ENCODE assay signal across 2 cellular contexts in the genomic region with DNA sequence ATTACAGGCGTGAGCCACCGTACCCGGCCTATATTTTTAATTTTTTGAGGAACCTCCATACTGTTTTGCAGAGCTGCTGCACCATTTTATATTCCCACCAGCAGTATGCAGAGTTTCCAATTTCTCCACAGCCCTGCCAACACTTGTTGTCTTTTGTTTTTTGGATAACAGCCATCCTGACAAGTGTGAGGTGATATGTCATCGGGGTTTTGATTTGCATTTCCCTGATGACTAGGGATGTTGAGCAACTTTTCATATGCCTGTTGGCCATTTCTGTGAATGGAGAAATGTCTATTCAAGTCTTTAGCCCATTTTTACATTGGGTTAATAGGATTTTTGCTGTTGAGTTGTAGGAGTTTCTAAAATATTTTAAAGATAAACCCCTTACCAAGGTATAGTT.
A peak's percentile ranks its signal among the peaks of the same experiment; 100 is the strongest.
TF ChIP-seq lines count a peak whose summit lies in the region.

No MANE protein-coding gene starts in this region.

TF ChIP-seq in IMR-90, 13 proteins besides CTCF, POLR2A, EP300 and RAD21:
- TF ChIP-seq CEBPB (IDR thresholded peaks at IDR 0.05; ENCODE audit: low read depth, low read length) (peak; percentile 92), MAFK (IDR thresholded peaks at IDR 0.05; ENCODE audit: low read depth, low read length) (no peak), NFE2L2 (IDR thresholded peaks at IDR 0.05; ENCODE audit: low read depth, low read length) (no peak), MXI1 (IDR thresholded peaks at IDR 0.05; ENCODE audit: borderline replicate concordance, low read depth, low read length) (no peak)

TF ChIP-seq in K562, 482 proteins besides CTCF, POLR2A, EP300 and RAD21:
- TF ChIP-seq, protein P1, sequence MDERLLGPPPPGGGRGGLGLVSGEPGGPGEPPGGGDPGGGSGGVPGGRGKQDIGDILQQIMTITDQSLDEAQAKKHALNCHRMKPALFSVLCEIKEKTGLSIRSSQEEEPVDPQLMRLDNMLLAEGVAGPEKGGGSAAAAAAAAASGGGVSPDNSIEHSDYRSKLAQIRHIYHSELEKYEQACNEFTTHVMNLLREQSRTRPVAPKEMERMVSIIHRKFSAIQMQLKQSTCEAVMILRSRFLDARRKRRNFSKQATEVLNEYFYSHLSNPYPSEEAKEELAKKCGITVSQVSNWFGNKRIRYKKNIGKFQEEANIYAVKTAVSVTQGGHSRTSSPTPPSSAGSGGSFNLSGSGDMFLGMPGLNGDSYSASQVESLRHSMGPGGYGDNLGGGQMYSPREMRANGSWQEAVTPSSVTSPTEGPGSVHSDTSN (CRISPR knock-in tag; IDR thresholded peaks at IDR 0.05; ENCODE audit: low read depth): no peak
- TF ChIP-seq, protein P1 (tag; conservative IDR thresholded peaks at IDR 0.05; ENCODE audit: low read depth): peak; percentile 82
- no peak for TF ChIP-seq GTF2F1 (IDR thresholded peaks at IDR 0.05; ENCODE audit: low read depth, low read length)
- TF ChIP-seq BRF1 (IDR thresholded peaks at IDR 0.05; ENCODE audit: borderline replicate concordance, extremely low read depth, insufficient read length): no peak
- no peak for TF ChIP-seq CEBPG (CRISPR knock-in tag; IDR thresholded peaks at IDR 0.05)
- peak in 1 of 2 experiments; percentile 72; a peak in 3 of 4 replicates for TF ChIP-seq CEBPG (tag; conservative IDR thresholded peaks at IDR 0.05 in 1 of 2, IDR thresholded peaks at IDR 0.05 in 1 of 2)
- TF ChIP-seq, protein P2, sequence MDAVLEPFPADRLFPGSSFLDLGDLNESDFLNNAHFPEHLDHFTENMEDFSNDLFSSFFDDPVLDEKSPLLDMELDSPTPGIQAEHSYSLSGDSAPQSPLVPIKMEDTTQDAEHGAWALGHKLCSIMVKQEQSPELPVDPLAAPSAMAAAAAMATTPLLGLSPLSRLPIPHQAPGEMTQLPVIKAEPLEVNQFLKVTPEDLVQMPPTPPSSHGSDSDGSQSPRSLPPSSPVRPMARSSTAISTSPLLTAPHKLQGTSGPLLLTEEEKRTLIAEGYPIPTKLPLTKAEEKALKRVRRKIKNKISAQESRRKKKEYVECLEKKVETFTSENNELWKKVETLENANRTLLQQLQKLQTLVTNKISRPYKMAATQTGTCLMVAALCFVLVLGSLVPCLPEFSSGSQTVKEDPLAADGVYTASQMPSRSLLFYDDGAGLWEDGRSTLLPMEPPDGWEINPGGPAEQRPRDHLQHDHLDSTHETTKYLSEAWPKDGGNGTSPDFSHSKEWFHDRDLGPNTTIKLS (IDR thresholded peaks at IDR 0.05; ENCODE audit: borderline replicate concordance, low read depth): no peak
- no peak for TF ChIP-seq TEAD2 (tag; IDR thresholded peaks at IDR 0.05)
- TF ChIP-seq CEBPB (tag; IDR thresholded peaks at IDR 0.05): peak; percentile 58
- no peak for TF ChIP-seq RBM17 (IDR thresholded peaks at IDR 0.05; ENCODE audit: borderline replicate concordance, low read depth, low read length)
- no peak for TF ChIP-seq CGGBP1 (CRISPR knock-in tag; IDR thresholded peaks at IDR 0.05)
TF ChIP-seq in K562: peak in this region for 3.
